Comparison of ENCODE assay signal across 2 cellular contexts in the genomic region with DNA sequence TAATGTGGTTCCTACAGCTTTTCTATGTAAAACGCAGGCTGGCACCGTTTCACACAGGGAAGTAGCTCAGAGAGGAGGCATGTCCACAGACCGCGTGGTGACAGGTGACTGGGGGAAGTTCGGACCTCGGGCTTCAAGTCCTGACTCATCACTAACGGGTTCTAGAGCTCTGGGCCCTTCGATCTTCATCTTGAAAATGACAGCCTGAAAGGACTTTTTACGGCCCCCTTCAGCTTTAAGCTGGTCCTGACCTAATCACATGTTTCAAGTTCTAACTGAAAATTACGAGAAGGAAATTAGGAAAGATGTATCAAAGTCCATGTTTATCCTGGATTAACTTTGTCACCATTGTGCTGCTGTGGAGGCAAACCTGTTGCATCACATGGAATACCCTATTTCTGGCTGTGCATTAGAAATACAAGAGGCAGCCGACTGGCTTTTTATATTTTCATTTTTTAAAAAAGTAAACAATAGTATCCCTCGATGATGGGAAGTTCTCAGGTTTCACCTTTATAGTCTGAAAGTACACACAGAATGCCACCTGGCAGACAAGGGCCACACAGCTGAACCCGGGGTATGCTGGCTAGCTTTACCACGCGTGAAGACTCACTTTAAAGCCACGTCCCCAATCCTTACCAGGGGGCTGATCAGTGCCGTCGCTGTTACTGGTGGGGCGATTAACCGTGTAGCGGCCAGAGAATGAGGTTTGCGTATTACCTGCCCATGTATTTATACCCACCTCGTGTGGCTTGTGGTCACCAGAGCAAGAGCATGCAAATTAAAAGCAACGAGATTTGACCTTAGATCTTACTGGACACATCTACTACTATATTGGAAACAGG.
A peak's percentile ranks its signal among the peaks of the same experiment; 100 is the strongest.
TF ChIP-seq lines count a peak whose summit lies in the region.

No MANE protein-coding gene starts in this region.

TF ChIP-seq in GM12891, 5 proteins besides CTCF, POLR2A, EP300 and RAD21:
- TF ChIP-seq TAF1 (IDR thresholded peaks at IDR 0.05; ENCODE audit: low read depth, low read length) (peak; percentile 57), SPI1 (IDR thresholded peaks at IDR 0.05; ENCODE audit: low read depth, low read length) (no peak), POLR2AphosphoS5 (IDR thresholded peaks at IDR 0.05; ENCODE audit: low read depth, low read length) (peak; percentile 42; the same call in 1 of the 2 replicates), POU2F2 (IDR thresholded peaks at IDR 0.05; ENCODE audit: low read depth, low read length) (peak; percentile 85)

TF ChIP-seq in endothelial cell of umbilical vein, 7 proteins besides CTCF, POLR2A, EP300 and RAD21:
- TF ChIP-seq JUN (IDR thresholded peaks at IDR 0.05; ENCODE audit: borderline replicate concordance, insufficient read depth, insufficient read length, low read depth) (no peak), FOS (IDR thresholded peaks at IDR 0.05; ENCODE audit: borderline replicate concordance, insufficient read depth, low read length) (no peak), POLR2AphosphoS5 (IDR thresholded peaks at IDR 0.05; ENCODE audit: insufficient read depth, low read depth, low read length) (no peak), EZH2 (IDR thresholded peaks at IDR 0.05; ENCODE audit: borderline replicate concordance, low read depth, low read length, severe bottlenecking) (no peak), GATA2 (IDR thresholded peaks at IDR 0.05; ENCODE audit: insufficient read depth, insufficient read length, low read depth, low read length) (no peak), MYC (IDR thresholded peaks at IDR 0.05; ENCODE audit: low read depth, low read length) (no peak)
- TF ChIP-seq, protein P1, sequence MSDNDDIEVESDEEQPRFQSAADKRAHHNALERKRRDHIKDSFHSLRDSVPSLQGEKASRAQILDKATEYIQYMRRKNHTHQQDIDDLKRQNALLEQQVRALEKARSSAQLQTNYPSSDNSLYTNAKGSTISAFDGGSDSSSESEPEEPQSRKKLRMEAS (IDR thresholded peaks at IDR 0.05; ENCODE audit: insufficient read depth, insufficient read length): no peak
